Comparison of ENCODE assay signal across 18 cellular contexts in genomic region chr13:20848203-20848602, GRCh38. TPM values are rescaled to one million over a fixed set of nuclear protein-coding genes. Genes with fewer than 3 reads are reported as not detected.
A peak's percentile ranks its signal among the peaks of the same experiment; 100 is the strongest.
DNase-seq lines count a peak whose midpoint lies in the region; ATAC-seq and TF ChIP-seq lines count a peak whose summit lies in the region.
"Had no signal": no experiment of that assay in that cellular context is flagged by ENCODE, and none has a peak within 500 bp of the region (broad histone marks: within the 10 kb centered on the region; RNA-seq: fewer than 3 reads in every experiment).

No MANE protein-coding gene starts in this region.

- H3K9ac ChIP-seq in endodermal cell (ENCODE audit: extremely low read depth, low read length, poor library complexity, severe bottlenecking): no peak overlapping the region
- peak overlapping the region in 1 of 3 donors; percentile 42 for H3K9ac ChIP-seq in skeletal muscle tissue (ENCODE audit: low read depth in 1 of 3, low read length in 3 of 3)
- H3K9ac ChIP-seq: GM23248 had no signal

- peaks cover 26% of the 10 kb centered on the region for H3K4me1 Mint-ChIP-seq in endodermal cell
- no peaks in the 10 kb centered on the region for H3K4me1 Mint-ChIP-seq in activated CD8-positive, alpha-beta T cell treated with anti-CD3 and anti-CD28 coated beads for 36 hours (ENCODE audit: low read depth)
- H3K4me1 Mint-ChIP-seq: CD14-positive monocyte had no signal

- no peak for TF ChIP-seq CTCF in left ventricle myocardium inferior (IDR thresholded peaks at IDR 0.05; ENCODE audit: borderline replicate concordance)
- TF ChIP-seq CTCF in endodermal cell (conservative IDR thresholded peaks at IDR 0.05): no peak
- no peak for TF ChIP-seq CTCF in activated CD8-positive, alpha-beta T cell treated with anti-CD3 and anti-CD28 coated beads for 36 hours (IDR thresholded peaks at IDR 0.05)
- no peak for TF ChIP-seq CTCF in RWPE1 (conservative IDR thresholded peaks at IDR 0.05; ENCODE audit: low read depth)
- TF ChIP-seq CTCF in ascending aorta (IDR thresholded peaks at IDR 0.05): no peak

- H3K27me3 Mint-ChIP-seq in endodermal cell (ENCODE audit: insufficient read depth): no peaks in the 10 kb centered on the region
- no peaks in the 10 kb centered on the region for H3K27me3 Mint-ChIP-seq in activated CD8-positive, alpha-beta T cell treated with anti-CD3 and anti-CD28 coated beads for 36 hours

- H3K27me3 ChIP-seq in left ventricle myocardium inferior (ENCODE audit: low read depth): no peaks in the 10 kb centered on the region
- H3K27me3 ChIP-seq in endodermal cell (ENCODE audit: control insufficient read depth, insufficient read depth, low read length, poor library complexity, severe bottlenecking): no peaks in the 10 kb centered on the region
- H3K27me3 ChIP-seq in skeletal muscle tissue (ENCODE audit: control insufficient read depth in 3 of 3, insufficient read depth in 3 of 3, low read length in 3 of 3): no peaks in the 10 kb centered on the region
- H3K27me3 ChIP-seq in ascending aorta: no peaks in the 10 kb centered on the region
- H3K27me3 ChIP-seq: SJSA1 had no signal

- peak overlapping the region; percentile 75 for H3K27ac ChIP-seq in left ventricle myocardium inferior (replicated peaks)
- H3K27ac ChIP-seq in endodermal cell (ENCODE audit: low read depth, low read length): no peak overlapping the region
- H3K27ac ChIP-seq in skeletal muscle tissue (ENCODE audit: low read depth, low read length): peak overlapping the region; percentile 59
- H3K27ac ChIP-seq in RWPE1: no peak overlapping the region
- H3K27ac ChIP-seq in ascending aorta: no peak overlapping the region
- H3K27ac ChIP-seq: GM23248, SJSA1 had no signal

- H3K4me3 ChIP-seq in left ventricle myocardium inferior: peak overlapping the region; percentile 19
- peak overlapping the region; percentile 57 for H3K4me3 ChIP-seq in endodermal cell (ENCODE audit: low read length)
- H3K4me3 ChIP-seq in skeletal muscle tissue (ENCODE audit: low read length in 3 of 3): peak overlapping the region in 2 of 3 donors; percentile 34 to 47
- H3K4me3 ChIP-seq in ascending aorta: no peak overlapping the region
- H3K4me3 ChIP-seq: GM23248, SJSA1 had no signal

- no peak overlapping the region for H3K4me3 Mint-ChIP-seq in endodermal cell
- H3K4me3 Mint-ChIP-seq in activated CD8-positive, alpha-beta T cell treated with anti-CD3 and anti-CD28 coated beads for 36 hours: no peak overlapping the region
- H3K4me3 Mint-ChIP-seq: CD14-positive monocyte; T-helper 1 cell treated with Interleukin-12 subunit alpha and Interleukin-12 subunit beta and Interleukin-4 antibody, amounts not matched to agents 30 μg/mL and 1 μg/mL, for 36 hours had no signal

- DNase-seq in left ventricle myocardium inferior (no peak), left ventricle myocardium superior (no peak), NCI-H1930 (lab: John Stamatoyannopoulos, UW) (peak; percentile 16 to 55), endodermal cell (no peak), RWPE1 (ENCODE audit: low spot score) (no peak), ascending aorta (ENCODE audit: low spot score in 2 of 2) (no peak)
- no peak for DNase-seq in activated CD8-positive, alpha-beta T cell treated with anti-CD3 and anti-CD28 coated beads for 36 hours
- DNase-seq: DMS79 treated with DMSO at 0.1 percent for 48 hours, GM23248, HCEC 1CT, NCI-H1694 treated with DMSO at 0.1 percent for 48 hours, NCI-H2107, NCI-H226, PC-3 had no signal

- H3K9me3 ChIP-seq in left ventricle myocardium inferior (replicated peaks) (no peaks in the 10 kb centered on the region), endodermal cell (ENCODE audit: control insufficient read depth, low read length) (no peaks in the 10 kb centered on the region), skeletal muscle tissue (ENCODE audit: control insufficient read depth in 3 of 3, low read length in 3 of 3) (no peaks in the 10 kb centered on the region), ascending aorta (no peaks in the 10 kb centered on the region)
- H3K9me3 ChIP-seq: SJSA1 had no signal

- intact Hi-C loops in left ventricle myocardium inferior (cut with micrococcal nuclease) (no loop called here), left ventricle myocardium superior (cut with micrococcal nuclease) (no loop called here), ascending aorta (cut with DNase I) (no loop called here)
- intact Hi-C loops in activated CD8-positive, alpha-beta T cell treated with anti-CD3 and anti-CD28 coated beads for 36 hours (cut with micrococcal nuclease): no loop called here

- peaks cover 59% of the 10 kb centered on the region for H3K4me1 ChIP-seq in left ventricle myocardium inferior
- H3K4me1 ChIP-seq in endodermal cell (ENCODE audit: control insufficient read depth, insufficient read depth, low read length): peaks cover 17% of the 10 kb centered on the region
- peaks cover 0 to 12% (median 8%) of the 10 kb centered on the region in 3 donors for H3K4me1 ChIP-seq in skeletal muscle tissue (ENCODE audit: control insufficient read depth in 3 of 3, insufficient read depth in 3 of 3, low read length in 3 of 3)
- no peaks in the 10 kb centered on the region for H3K4me1 ChIP-seq in ascending aorta

- no peak for ATAC-seq in left ventricle myocardium superior
- no peak for ATAC-seq in activated CD8-positive, alpha-beta T cell treated with anti-CD3 and anti-CD28 coated beads for 36 hours

- peaks cover 16% of the 10 kb centered on the region for H3K36me3 Mint-ChIP-seq in endodermal cell (ENCODE audit: low read depth)
- H3K36me3 Mint-ChIP-seq in activated CD8-positive, alpha-beta T cell treated with anti-CD3 and anti-CD28 coated beads for 36 hours (ENCODE audit: low read depth): peaks cover 4% of the 10 kb centered on the region

- POLR2A ChIA-PET in activated CD8-positive, alpha-beta T cell treated with anti-CD3 and anti-CD28 coated beads for 36 hours (lab: Charles Lee): interaction anchor here (0.6 kb wide), 1 partner anchor 32 kb away, joined by 3 read pairs; no protein-coding TSS in a partner anchor
- POLR2A ChIA-PET in RWPE1 (lab: Yijun Ruan, JAX; ENCODE audit: low non-redundant PET): no interaction called here

- no peak overlapping the region for H3K27ac Mint-ChIP-seq in endodermal cell
- H3K27ac Mint-ChIP-seq in activated CD8-positive, alpha-beta T cell treated with anti-CD3 and anti-CD28 coated beads for 36 hours: no peak overlapping the region
- H3K27ac Mint-ChIP-seq: CD14-positive monocyte; T-helper 1 cell treated with Interleukin-12 subunit alpha and Interleukin-12 subunit beta and Interleukin-4 antibody, amounts not matched to agents 30 μg/mL and 1 μg/mL, for 36 hours had no signal

- no peaks in the 10 kb centered on the region for H3K9me3 Mint-ChIP-seq in endodermal cell
- H3K9me3 Mint-ChIP-seq in activated CD8-positive, alpha-beta T cell treated with anti-CD3 and anti-CD28 coated beads for 36 hours: no peaks in the 10 kb centered on the region
- H3K9me3 Mint-ChIP-seq: CD14-positive monocyte; T-helper 1 cell treated with Interleukin-12 subunit alpha and Interleukin-12 subunit beta and Interleukin-4 antibody, amounts not matched to agents 30 μg/mL and 1 μg/mL, for 36 hours had no signal

- CTCF ChIA-PET in activated CD8-positive, alpha-beta T cell treated with anti-CD3 and anti-CD28 coated beads for 36 hours (lab: Charles Lee): interaction anchor here (0.9 to 1.6 kb wide), 4 partner anchors 19 to 95 kb away, joined by 3 to 9 read pairs (median 4); no protein-coding TSS in a partner anchor
- CTCF ChIA-PET in RWPE1 (lab: Yijun Ruan, JAX): interaction anchor here (1.1 kb wide), 1 partner anchor 136 kb away, joined by 5 read pairs; no protein-coding TSS in a partner anchor

- H3K36me3 ChIP-seq in left ventricle myocardium inferior (no peaks in the 10 kb centered on the region), endodermal cell (ENCODE audit: control insufficient read depth, insufficient read depth, low read length) (peaks cover 5% of the 10 kb centered on the region), skeletal muscle tissue (ENCODE audit: control insufficient read depth in 3 of 3, insufficient read depth in 3 of 3, low read length in 3 of 3) (peaks cover 0 to 4% (median 0%) of the 10 kb centered on the region in 3 donors), ascending aorta (peaks cover 0 to 5% of the 10 kb centered on the region in 2 donors)
- H3K36me3 ChIP-seq: SJSA1 had no signal

RNA-seq across cellular contexts. Expression of gene XPO4, which starts 54.3 kb away (rescaled TPM):
- total RNA-seq in left ventricle myocardium inferior: 32.0 TPM
- 32.9 TPM for total RNA-seq in left ventricle myocardium superior
- total RNA-seq in endodermal cell: 10 to 100 TPM; 28.8 to 32.0 TPM
- polyA plus RNA-seq in endodermal cell (2013, experiment 1 of 2): 16.3 TPM
- 15.3 TPM for polyA plus RNA-seq in endodermal cell (2013, experiment 2 of 2)
- total RNA-seq in skeletal muscle tissue: 28.2 TPM
- total RNA-seq in activated CD8-positive, alpha-beta T cell treated with anti-CD3 and anti-CD28 coated beads for 36 hours: 10 to 100 TPM; 26.6 to 28.0 TPM
- 5.1 TPM for total RNA-seq in ascending aorta

Comparison
In these comparisons a context has a peak if more than half of its experiments do, and no peak if none do; other contexts are left out.
1. DNase-seq: peak in NCI-H1930 (2 of 2); none in left ventricle myocardium inferior (single experiment), left ventricle myocardium superior (single experiment), endodermal cell (single experiment), activated CD8-positive, alpha-beta T cell treated with anti-CD3 and anti-CD28 coated beads for 36 hours (single experiment), RWPE1 (single experiment) and ascending aorta (0 of 2).
2. H3K27ac ChIP-seq: peak in left ventricle myocardium inferior (single experiment) and skeletal muscle tissue (single experiment); none in endodermal cell (single experiment), RWPE1 (single experiment) and ascending aorta (0 of 2).
3. H3K4me3 ChIP-seq: peak in left ventricle myocardium inferior (single experiment), endodermal cell (single experiment) and skeletal muscle tissue (2 of 3); none in ascending aorta (0 of 2).